Comparison of ENCODE assay signal across 1 cellular context in genomic region chr15:31252386-31252785, GRCh38.
TF ChIP-seq lines count a peak whose summit lies in the region.

No MANE protein-coding gene starts in this region.

TF ChIP-seq in GM23338, 12 proteins besides CTCF, POLR2A, EP300 and RAD21 (continued from another document):
- TF ChIP-seq ZNF462 (CRISPR knock-in tag; IDR thresholded peaks at IDR 0.05) (no peak), STAT1 (IDR thresholded peaks at IDR 0.05; ENCODE audit: unreplicated experiment) (no peak), CREB1 (CRISPR knock-in tag; IDR thresholded peaks at IDR 0.05; ENCODE audit: low read depth) (no peak), NANOG (IDR thresholded peaks at IDR 0.05; ENCODE audit: borderline replicate concordance) (no peak)
